Comparison of ENCODE assay signal across 28 cellular contexts in genomic region chr14:66056268-66056907, GRCh38.
DNase-seq lines count a peak whose midpoint lies in the region; ATAC-seq, FAIRE-seq and TF ChIP-seq lines count a peak whose summit lies in the region.
"Had no signal": no experiment of that assay in that cellular context is flagged by ENCODE, and none has a peak within 500 bp of the region (broad histone marks: within the 10 kb centered on the region; RNA-seq: fewer than 3 reads in every experiment).

No MANE protein-coding gene starts in this region.

- H2BK12ac ChIP-seq in trophoblast cell (ENCODE audit: low read length): no peak overlapping the region

- H2AK5ac ChIP-seq in trophoblast cell (ENCODE audit: low read length): no peak overlapping the region

- H4K12ac ChIP-seq in trophoblast cell (ENCODE audit: low read depth, low read length): no peak overlapping the region

- no peak overlapping the region for H4K8ac ChIP-seq in trophoblast cell (ENCODE audit: low read depth, low read length)

- H3K18ac ChIP-seq in trophoblast cell (ENCODE audit: low read length): no peak overlapping the region

- WGBS in small intestine, 3 donors: 19 to 48% (median 25%) methylated on average over 5 of the region's 5 CpGs
- WGBS in trophoblast cell (ENCODE audit: extremely low coverage, insufficient coverage, insufficient read length): no CpG with 5 or more reads among the region's 5 CpGs

- H3K27me3 Mint-ChIP-seq in T-helper 2 cell treated with Interferon-gamma antibody and Interleukin-4, amounts not matched to agents 5 μg/mL and 100 μg/mL, for 36 hours (ENCODE audit: low read depth): peaks cover 8% of the 10 kb centered on the region

- H3K36me3 Mint-ChIP-seq in T-helper 2 cell treated with Interferon-gamma antibody and Interleukin-4, amounts not matched to agents 5 μg/mL and 100 μg/mL, for 36 hours (ENCODE audit: low read depth): no peaks in the 10 kb centered on the region
- H3K36me3 Mint-ChIP-seq: CD4-positive, alpha-beta memory T cell had no signal

- no peak for TF ChIP-seq CTCF in coronary artery (IDR thresholded peaks at IDR 0.05)

- no peak overlapping the region for H3K14ac ChIP-seq in trophoblast cell (ENCODE audit: low read length)

- no peaks in the 10 kb centered on the region for H3K4me1 Mint-ChIP-seq in T-helper 2 cell treated with Interferon-gamma antibody and Interleukin-4, amounts not matched to agents 5 μg/mL and 100 μg/mL, for 36 hours (ENCODE audit: low read depth)

- no peak overlapping the region for H3K23ac ChIP-seq in trophoblast cell (ENCODE audit: low read length)

- H3K4me2 ChIP-seq in trophoblast cell (ENCODE audit: low read length): no peak overlapping the region
- H3K4me2 ChIP-seq: BLaER1 had no signal

- H3K9me3 Mint-ChIP-seq in T-helper 2 cell treated with Interferon-gamma antibody and Interleukin-4, amounts not matched to agents 5 μg/mL and 100 μg/mL, for 36 hours: peaks cover 6% of the 10 kb centered on the region

- H2BK120ac ChIP-seq in trophoblast cell (ENCODE audit: insufficient read depth, low read length, poor library complexity): no peak overlapping the region

- H3K4me3 ChIP-seq in coronary artery: no peak overlapping the region
- H3K4me3 ChIP-seq in small intestine (ENCODE audit: low read depth in 1 of 2, low read length in 2 of 2): no peak overlapping the region
- H3K4me3 ChIP-seq in trophoblast cell (ENCODE audit: low read depth, low read length): no peak overlapping the region
- H3K4me3 ChIP-seq: BLaER1, MG63 had no signal

- H2BK5ac ChIP-seq in trophoblast cell (ENCODE audit: low read depth, low read length, poor library complexity): no peak overlapping the region

- H3K4me3 Mint-ChIP-seq in T-helper 2 cell treated with Interferon-gamma antibody and Interleukin-4, amounts not matched to agents 5 μg/mL and 100 μg/mL, for 36 hours: no peak overlapping the region

- H3K27me3 ChIP-seq in small intestine (ENCODE audit: control insufficient read depth in 2 of 2, insufficient read depth in 2 of 2, low read length in 2 of 2): no peaks in the 10 kb centered on the region
- H3K27me3 ChIP-seq in trophoblast cell (ENCODE audit: insufficient read depth, low read length): no peaks in the 10 kb centered on the region
- H3K27me3 ChIP-seq: BLaER1, MG63 had no signal

- H3K36me3 ChIP-seq in small intestine (ENCODE audit: control insufficient read depth in 2 of 2, insufficient read depth in 2 of 2, low read length in 2 of 2) (no peaks in the 10 kb centered on the region), trophoblast cell (ENCODE audit: control insufficient read depth in 1 of 2, insufficient read depth in 2 of 2, low read length in 2 of 2) (no peaks in the 10 kb centered on the region)
- H3K36me3 ChIP-seq: BLaER1, MG63 had no signal

- H4K91ac ChIP-seq in trophoblast cell (ENCODE audit: low read depth, low read length): no peak overlapping the region

- peak; percentile 12 for ATAC-seq in GM19463 (IDR thresholded peaks at IDR 0.05; ENCODE audit: unreplicated experiment)

- H3K4ac ChIP-seq in trophoblast cell (ENCODE audit: low read depth, low read length): no peak overlapping the region

- H3K4me1 ChIP-seq in small intestine (ENCODE audit: control insufficient read depth in 2 of 2, insufficient read depth in 1 of 2, low read depth in 1 of 2, low read length in 1 of 2) (peaks cover 0 to 4% of the 10 kb centered on the region in 2 donors), trophoblast cell (ENCODE audit: control insufficient read depth in 1 of 2, insufficient read depth in 2 of 2, low read length in 2 of 2) (no peaks in the 10 kb centered on the region)
- H3K4me1 ChIP-seq: BLaER1 had no signal

- no peak overlapping the region for H2AFZ ChIP-seq in trophoblast cell (ENCODE audit: insufficient read depth, low read length, poor library complexity)

- H3K79me1 ChIP-seq in trophoblast cell (ENCODE audit: low read length): no peaks in the 10 kb centered on the region

- H3K9ac ChIP-seq in trophoblast cell (ENCODE audit: low read length): no peak overlapping the region
- H3K9ac ChIP-seq: BLaER1 had no signal

- peak overlapping the region; percentile 19 for H3K27ac Mint-ChIP-seq in T-helper 2 cell treated with Interferon-gamma antibody and Interleukin-4, amounts not matched to agents 5 μg/mL and 100 μg/mL, for 36 hours

- H3K27ac ChIP-seq in coronary artery: no peak overlapping the region
- H3K27ac ChIP-seq in small intestine (ENCODE audit: low read depth in 1 of 2, low read length in 1 of 2): peak overlapping the region in 1 of 2 donors; percentile 17
- no peak overlapping the region for H3K27ac ChIP-seq in trophoblast cell (ENCODE audit: low read depth, low read length)
- H3K27ac ChIP-seq in caudate nucleus (ENCODE audit: low read depth, low read length): no peak overlapping the region
- H3K27ac ChIP-seq: BLaER1, RWPE1 had no signal

- FAIRE-seq in small intestine (lab: Jason Lieb, UNC): no peak
- FAIRE-seq: A204.1, GM12891, H1 had no signal

- H3K9me3 ChIP-seq in small intestine (ENCODE audit: control insufficient read depth, low read depth) (no peaks in the 10 kb centered on the region), trophoblast cell (ENCODE audit: insufficient read depth, low read depth, low read length) (peaks cover 2% of the 10 kb centered on the region)
- H3K9me3 ChIP-seq: MG63 had no signal

- no peak for TF ChIP-seq POLR2A in erythroblast (IDR thresholded peaks at IDR 0.05; ENCODE audit: low read length)

- DNase-seq in T-helper 2 cell treated with Interferon-gamma antibody and Interleukin-4, amounts not matched to agents 5 μg/mL and 100 μg/mL, for 36 hours (ENCODE audit: low spot score): no peak
- no peak for DNase-seq in T-helper 2 cell
- DNase-seq in coronary artery (ENCODE audit: low spot score): peak; percentile 21
- DNase-seq in small intestine: peak; percentile 44
- DNase-seq in erythroblast (lab: John Stamatoyannopoulos, UW): no peak
- DNase-seq in trophoblast cell: no peak
- DNase-seq in caudate nucleus (lab: John Stamatoyannopoulos, UW): no peak
- DNase-seq: CD4-positive, alpha-beta memory T cell; COR-L47; DMS53; EL; GDM1; HCEC 1CT; IMR-90; KG1; MG63; NCI-H1105 treated with DMSO at 0.1 percent for 48 hours; NCI-H146; NCI-H1930; NCI-H2107; NCI-H510A; SHP77 had no signal

- H3K79me2 ChIP-seq in trophoblast cell (ENCODE audit: control insufficient read depth, insufficient read depth, low read length, poor library complexity): no peaks in the 10 kb centered on the region

Comparison
In these comparisons a context has a peak if more than half of its experiments do, and no peak if none do; other contexts are left out.
1. DNase-seq: peak in coronary artery (single experiment) and small intestine (single experiment); none in T-helper 2 cell treated with Interferon-gamma antibody and Interleukin-4, amounts not matched to agents 5 μg/mL and 100 μg/mL, for 36 hours (single experiment), T-helper 2 cell (0 of 5), erythroblast (0 of 2), trophoblast cell (0 of 2) and caudate nucleus (0 of 61).